Comparison of ENCODE assay signal across 10 cellular contexts in genomic region chr6:87574237-87574636, GRCh38. TPM values are rescaled to one million over a fixed set of nuclear protein-coding genes. Genes with fewer than 3 reads are reported as not detected.
A peak's percentile ranks its signal among the peaks of the same experiment; 100 is the strongest.
DNase-seq lines count a peak whose midpoint lies in the region; ATAC-seq and TF ChIP-seq lines count a peak whose summit lies in the region.
"Had no signal": no experiment of that assay in that cellular context is flagged by ENCODE, and none has a peak within 500 bp of the region (broad histone marks: within the 10 kb centered on the region; RNA-seq: fewer than 3 reads in every experiment).

No MANE protein-coding gene starts in this region.

- peak overlapping the region; percentile 65 for H3K4me3 Mint-ChIP-seq in activated naive CD4-positive, alpha-beta T cell treated with anti-CD3 and anti-CD28 coated beads, Interleukin-2, amount 50 U/mL, for 24 hours
- H3K4me3 Mint-ChIP-seq in chondrocyte (ENCODE audit: unreplicated experiment), result no peak overlapping the region
- H3K4me3 Mint-ChIP-seq in stimulated activated naive B cell treated with anti-CD40 and anti-IgM and Interleukin-4, amounts not matched to agents 10 μg/mL and 1 μg/mL and 100 μg/mL, for 72 hours, result no peak overlapping the region
- H3K4me3 Mint-ChIP-seq: stimulated activated effector memory CD8-positive, alpha-beta T cell treated with anti-CD3 and anti-CD28 coated beads, Interleukin-12 subunit alpha, Interleukin-12 subunit beta, amount 100 ng/mL, for 72 hours had no signal

- H3K9me3 Mint-ChIP-seq in activated naive CD4-positive, alpha-beta T cell treated with anti-CD3 and anti-CD28 coated beads, Interleukin-2, amount 50 U/mL, for 24 hours, result no peaks in the 10 kb centered on the region
- H3K9me3 Mint-ChIP-seq in chondrocyte (ENCODE audit: low read depth), result no peaks in the 10 kb centered on the region
- peaks cover 4 to 9% of the 10 kb centered on the region in 2 donors for H3K9me3 Mint-ChIP-seq in stimulated activated naive B cell treated with anti-CD40 and anti-IgM and Interleukin-4, amounts not matched to agents 10 μg/mL and 1 μg/mL and 100 μg/mL, for 72 hours
- H3K9me3 Mint-ChIP-seq: stimulated activated effector memory CD8-positive, alpha-beta T cell treated with anti-CD3 and anti-CD28 coated beads, Interleukin-12 subunit alpha, Interleukin-12 subunit beta, amount 100 ng/mL, for 72 hours had no signal

- TF ChIP-seq CTCF in chondrocyte (IDR thresholded peaks at IDR 0.05), result no peak

- H3K27me3 Mint-ChIP-seq in activated naive CD4-positive, alpha-beta T cell treated with anti-CD3 and anti-CD28 coated beads, Interleukin-2, amount 50 U/mL, for 24 hours, result no peaks in the 10 kb centered on the region
- no peaks in the 10 kb centered on the region for H3K27me3 Mint-ChIP-seq in chondrocyte (ENCODE audit: low read depth)
- no peaks in the 10 kb centered on the region for H3K27me3 Mint-ChIP-seq in stimulated activated naive B cell treated with anti-CD40 and anti-IgM and Interleukin-4, amounts not matched to agents 10 μg/mL and 1 μg/mL and 100 μg/mL, for 72 hours

- H3K27ac Mint-ChIP-seq in activated naive CD4-positive, alpha-beta T cell treated with anti-CD3 and anti-CD28 coated beads, Interleukin-2, amount 50 U/mL, for 24 hours, result peak overlapping the region; percentile 85
- H3K27ac Mint-ChIP-seq in chondrocyte (ENCODE audit: unreplicated experiment), result peak overlapping the region; percentile 76
- H3K27ac Mint-ChIP-seq in stimulated activated naive B cell treated with anti-CD40 and anti-IgM and Interleukin-4, amounts not matched to agents 10 μg/mL and 1 μg/mL and 100 μg/mL, for 72 hours, result no peak overlapping the region
- H3K27ac Mint-ChIP-seq: stimulated activated effector memory CD8-positive, alpha-beta T cell treated with anti-CD3 and anti-CD28 coated beads, Interleukin-12 subunit alpha, Interleukin-12 subunit beta, amount 100 ng/mL, for 72 hours had no signal

- peak; percentile 31 to 36 for ATAC-seq in stimulated activated naive B cell treated with anti-CD40 and anti-IgM and Interleukin-4, amounts not matched to agents 10 μg/mL and 1 μg/mL and 100 μg/mL, for 72 hours (replicated peaks)
- ATAC-seq in GM21515 (IDR thresholded peaks at IDR 0.05; ENCODE audit: unreplicated experiment), result no peak
- ATAC-seq: stimulated activated effector memory CD8-positive, alpha-beta T cell treated with anti-CD3 and anti-CD28 coated beads, Interleukin-12 subunit alpha, Interleukin-12 subunit beta, amount 100 ng/mL, for 72 hours had no signal

- peaks cover 17% of the 10 kb centered on the region for H3K36me3 Mint-ChIP-seq in activated naive CD4-positive, alpha-beta T cell treated with anti-CD3 and anti-CD28 coated beads, Interleukin-2, amount 50 U/mL, for 24 hours
- H3K36me3 Mint-ChIP-seq in chondrocyte (ENCODE audit: low read depth), result peaks cover 2% of the 10 kb centered on the region
- H3K36me3 Mint-ChIP-seq in stimulated activated naive B cell treated with anti-CD40 and anti-IgM and Interleukin-4, amounts not matched to agents 10 μg/mL and 1 μg/mL and 100 μg/mL, for 72 hours, result peaks cover 36% of the 10 kb centered on the region in 2 donors

- no peak for DNase-seq in activated naive CD4-positive, alpha-beta T cell (lab: John Stamatoyannopoulos, UW)
- DNase-seq in NCI-H345 (lab: John Stamatoyannopoulos, UW), result peak; percentile 63
- no peak for DNase-seq in chondrocyte (ENCODE audit: low spot score)
- no peak for DNase-seq in stimulated activated naive B cell treated with anti-CD40 and anti-IgM and Interleukin-4, amounts not matched to agents 10 μg/mL and 1 μg/mL and 100 μg/mL, for 72 hours
- no peak for DNase-seq in SKM-1 (lab: John Stamatoyannopoulos, UW; ENCODE audit: unreplicated experiment)
- DNase-seq in activated effector memory CD4-positive, alpha-beta T cell treated with Interleukin-2 at 50 U/mL for 16 hours, result no peak
- DNase-seq: AML-193 had no signal

- peaks cover 67% of the 10 kb centered on the region for H3K4me1 Mint-ChIP-seq in activated naive CD4-positive, alpha-beta T cell treated with anti-CD3 and anti-CD28 coated beads, Interleukin-2, amount 50 U/mL, for 24 hours
- H3K4me1 Mint-ChIP-seq in chondrocyte (ENCODE audit: low read depth), result peaks cover 71% of the 10 kb centered on the region
- H3K4me1 Mint-ChIP-seq in stimulated activated naive B cell treated with anti-CD40 and anti-IgM and Interleukin-4, amounts not matched to agents 10 μg/mL and 1 μg/mL and 100 μg/mL, for 72 hours, result peaks cover 27 to 52% of the 10 kb centered on the region in 2 donors

RNA-seq across cellular contexts. Expression of gene RARS2, which starts 15.6 kb away (rescaled TPM):
- total RNA-seq in chondrocyte, result 43.8 to 50.7 TPM (median 44.7 TPM) in 3 replicates

RNA-seq across cellular contexts. Expression of gene ORC3, which starts 15.7 kb away (rescaled TPM):
- 16.7 to 28.6 TPM (median 17.5 TPM) in 3 replicates for total RNA-seq in chondrocyte
